In the genomic region with DNA sequence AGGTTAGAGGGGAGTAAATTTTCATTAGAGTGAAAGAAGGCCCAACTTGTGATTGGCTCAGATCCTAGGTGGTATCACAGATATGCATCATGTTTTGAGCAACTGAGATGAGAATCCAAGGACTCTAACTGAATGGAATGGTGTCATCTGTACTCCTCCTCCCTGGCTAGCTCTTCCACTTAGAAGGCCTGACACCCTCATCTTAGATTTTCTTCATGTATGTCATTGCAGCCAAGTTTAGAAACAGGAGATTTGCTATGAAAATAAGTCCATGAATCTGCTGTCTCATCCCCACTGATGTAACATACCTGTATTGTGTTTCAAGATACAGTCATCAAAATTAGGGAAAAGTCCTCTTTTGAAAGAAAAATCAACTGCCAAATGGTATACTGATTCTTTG, we compare ENCODE assay signal across 16 cellular contexts.
"Had no signal": no experiment of that assay in that cellular context is flagged by ENCODE, and none has a peak within 500 bp of the region (broad histone marks: within the 10 kb centered on the region; RNA-seq: fewer than 3 reads in every experiment).

No MANE protein-coding gene starts in this region.

- H3K4me3 Mint-ChIP-seq: activated CD4-positive, alpha-beta T cell treated with anti-CD3 and anti-CD28 coated beads, Interleukin-2, amount 10 ng/mL, durations not matched to agents 7 days and 5 days; activated naive CD8-positive, alpha-beta T cell; central memory CD8-positive, alpha-beta T cell; mesothelial cell of epicardium had no signal

- H3K27me3 ChIP-seq: brain microvascular endothelial cell, suprapubic skin had no signal

- H3K4me1 ChIP-seq: suprapubic skin had no signal

- H3K36me3 Mint-ChIP-seq: activated naive CD8-positive, alpha-beta T cell; mesothelial cell of epicardium had no signal

- H3K36me3 ChIP-seq: brain microvascular endothelial cell, suprapubic skin had no signal

- H3K27ac Mint-ChIP-seq: activated CD4-positive, alpha-beta T cell treated with anti-CD3 and anti-CD28 coated beads, Interleukin-2, amount 10 ng/mL, durations not matched to agents 7 days and 5 days; activated naive CD8-positive, alpha-beta T cell; mesothelial cell of epicardium had no signal

- H3K9me3 ChIP-seq: suprapubic skin had no signal

- H3K27me3 Mint-ChIP-seq: activated CD4-positive, alpha-beta T cell treated with anti-CD3 and anti-CD28 coated beads, Interleukin-2, amount 10 ng/mL, durations not matched to agents 7 days and 5 days; activated naive CD8-positive, alpha-beta T cell; central memory CD8-positive, alpha-beta T cell had no signal

- DNase-seq: activated CD4-positive, alpha-beta T cell treated with anti-CD3 and anti-CD28 coated beads, Interleukin-2, amount 10 ng/mL, durations not matched to agents 7 days and 5 days; activated CD8-positive, alpha-beta memory T cell treated with anti-CD3 and anti-CD28 coated beads for 24 hours; activated gamma-delta T cell treated with Interleukin-2 at 50 U/mL for 16 hours; amygdala; brain microvascular endothelial cell; dermis blood vessel endothelial cell; retina; stimulated activated CD4-positive, alpha-beta T cell treated with anti-CD3 and anti-CD28 coated beads, Interleukin-15, amount 100 ng/mL, for 24 hours; stimulated activated CD4-positive, alpha-beta T cell treated with anti-CD3 and anti-CD28 coated beads, Interleukin-4, amount 100 ng/mL, for 1 hour; stimulated activated naive CD4-positive, alpha-beta T cell treated with Interleukin-2 at 50 U/mL for 16 hours had no signal

- H3K27ac ChIP-seq: brain microvascular endothelial cell, epithelial cell of prostate, suprapubic skin had no signal

- H3K9me3 Mint-ChIP-seq: activated CD4-positive, alpha-beta T cell treated with anti-CD3 and anti-CD28 coated beads, Interleukin-2, amount 10 ng/mL, durations not matched to agents 7 days and 5 days; central memory CD8-positive, alpha-beta T cell; mesothelial cell of epicardium had no signal

- H3K4me1 Mint-ChIP-seq: central memory CD8-positive, alpha-beta T cell had no signal

- H3K4me3 ChIP-seq: lung, suprapubic skin had no signal
